In genomic region chr16:81424761-81425160, GRCh38 we compare ENCODE assay signal across 11 cellular contexts. TPM values are rescaled to one million over a fixed set of nuclear protein-coding genes. Genes with fewer than 3 reads are reported as not detected.
DNase-seq lines count a peak whose midpoint lies in the region; ATAC-seq and TF ChIP-seq lines count a peak whose summit lies in the region.
"Had no signal": no experiment of that assay in that cellular context is flagged by ENCODE, and none has a peak within 500 bp of the region (broad histone marks: within the 10 kb centered on the region; RNA-seq: fewer than 3 reads in every experiment).

No MANE protein-coding gene starts in this region.

- peaks cover 14% of the 10 kb centered on the region for H3K27me3 Mint-ChIP-seq in T-helper 2 cell treated with Interferon-gamma antibody and Interleukin-4, amounts not matched to agents 5 μg/mL and 100 μg/mL, for 36 hours (ENCODE audit: low read depth)

- no peaks in the 10 kb centered on the region for H3K9me3 ChIP-seq in mucosa of descending colon

- no peak for TF ChIP-seq CTCF in mucosa of descending colon (IDR thresholded peaks at IDR 0.05)

- H3K4me1 ChIP-seq in mucosa of descending colon (ENCODE audit: low read depth) = no peaks in the 10 kb centered on the region

- no peaks in the 10 kb centered on the region for H3K36me3 ChIP-seq in mucosa of descending colon (ENCODE audit: low read depth)
- H3K36me3 ChIP-seq: cardiac muscle cell, heart left ventricle, WERI-Rb-1 had no signal

- H3K36me3 Mint-ChIP-seq in T-helper 2 cell treated with Interferon-gamma antibody and Interleukin-4, amounts not matched to agents 5 μg/mL and 100 μg/mL, for 36 hours (ENCODE audit: low read depth) = no peaks in the 10 kb centered on the region

- DNase-seq in EL (peak; percentile 48), mucosa of descending colon (no peak), SIG-M5 treated with dmso at 0.1 percent for 504 hours (lab: John Stamatoyannopoulos, UW; ENCODE audit: unreplicated experiment) (no peak), nucleus accumbens (lab: John Stamatoyannopoulos, UW) (no peak), retina (no peak)
- peak; percentile 57 for DNase-seq in T-helper 2 cell treated with Interferon-gamma antibody and Interleukin-4, amounts not matched to agents 5 μg/mL and 100 μg/mL, for 36 hours (ENCODE audit: low spot score)
- DNase-seq: heart left ventricle, WERI-Rb-1 had no signal

- H3K4me3 ChIP-seq in mucosa of descending colon = no peak overlapping the region
- H3K4me3 ChIP-seq: cardiac muscle cell, heart left ventricle had no signal

- ATAC-seq in HG02852 (IDR thresholded peaks at IDR 0.05; ENCODE audit: unreplicated experiment) = peak; percentile 61
- peak; percentile 76 for ATAC-seq in mucosa of descending colon
- ATAC-seq in HG03175 (IDR thresholded peaks at IDR 0.05; ENCODE audit: unreplicated experiment) = no peak
- ATAC-seq: heart left ventricle had no signal

- peaks cover 14% of the 10 kb centered on the region for H3K4me1 Mint-ChIP-seq in T-helper 2 cell treated with Interferon-gamma antibody and Interleukin-4, amounts not matched to agents 5 μg/mL and 100 μg/mL, for 36 hours (ENCODE audit: low read depth)

- peaks cover 3% of the 10 kb centered on the region for H3K9me3 Mint-ChIP-seq in T-helper 2 cell treated with Interferon-gamma antibody and Interleukin-4, amounts not matched to agents 5 μg/mL and 100 μg/mL, for 36 hours

- peak overlapping the region; percentile 28 for H3K27ac Mint-ChIP-seq in T-helper 2 cell treated with Interferon-gamma antibody and Interleukin-4, amounts not matched to agents 5 μg/mL and 100 μg/mL, for 36 hours

- H3K4me3 Mint-ChIP-seq in T-helper 2 cell treated with Interferon-gamma antibody and Interleukin-4, amounts not matched to agents 5 μg/mL and 100 μg/mL, for 36 hours = peak overlapping the region; percentile 45

- intact Hi-C loops in mucosa of descending colon (cut with DNase I, micrococcal nuclease) = no loop called here

RNA-seq across cellular contexts. Expression of gene CMIP, which starts 19.8 kb away (rescaled TPM):
- total RNA-seq in mucosa of descending colon = 100 to 1,000 TPM in 1 of 3 donors, 10 to 100 TPM in 2; 73.3 to 127 (median 79.8) TPM

Comparison
In these comparisons a context has a peak if more than half of its experiments do, and no peak if none do; other contexts are left out.
1. DNase-seq: peak in EL (single experiment) and T-helper 2 cell treated with Interferon-gamma antibody and Interleukin-4, amounts not matched to agents 5 μg/mL and 100 μg/mL, for 36 hours (single experiment); none in mucosa of descending colon (0 of 3), SIG-M5 treated with dmso at 0.1 percent for 504 hours (single experiment), nucleus accumbens (0 of 56) and retina (single experiment).